Comparison of ENCODE assay signal across 9 cellular contexts in the genomic region with DNA sequence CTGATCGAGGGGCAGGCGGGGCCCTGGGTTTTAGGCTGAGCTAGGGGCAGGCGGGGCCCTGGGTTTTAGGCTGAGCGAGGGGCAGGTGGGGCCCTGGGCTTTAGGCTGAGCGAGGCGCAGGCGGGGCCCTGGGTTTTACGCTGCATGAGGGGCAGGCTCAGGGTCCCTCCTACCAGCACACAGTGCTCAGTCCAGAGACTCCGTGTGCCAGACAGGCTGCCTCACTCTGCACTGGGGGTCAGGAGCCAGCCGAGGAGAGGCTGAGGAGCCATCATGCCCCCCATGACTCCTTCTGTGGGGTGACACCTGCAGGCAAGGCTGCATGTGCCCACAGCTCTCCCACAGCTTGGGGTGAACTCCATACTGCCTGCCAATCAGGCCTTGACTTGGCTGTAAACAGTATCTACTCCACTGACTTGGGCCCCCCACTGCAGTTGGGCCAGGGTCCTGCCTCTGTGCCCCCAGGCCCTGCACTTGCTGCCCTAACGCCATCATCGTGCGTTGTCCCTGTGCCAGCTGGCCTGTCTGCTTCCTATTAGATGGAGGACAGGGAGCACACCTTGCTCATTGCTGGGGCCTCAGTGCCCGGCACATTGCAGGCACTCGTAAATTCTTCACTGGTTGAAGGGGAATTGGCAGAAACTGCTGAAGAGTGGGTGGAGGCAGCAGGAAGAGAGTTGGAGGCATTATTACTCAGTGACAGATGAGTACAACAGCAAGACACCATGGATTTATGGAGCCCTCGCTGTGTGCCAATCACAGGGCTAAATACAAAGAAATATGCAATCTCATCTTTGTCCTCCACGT.
DNase-seq lines count a peak whose midpoint lies in the region; ATAC-seq and TF ChIP-seq lines count a peak whose summit lies in the region.
"Had no signal": no experiment of that assay in that cellular context is flagged by ENCODE, and none has a peak within 500 bp of the region (broad histone marks: within the 10 kb centered on the region; RNA-seq: fewer than 3 reads in every experiment).

No MANE protein-coding gene starts in this region.

- H3K4me1 ChIP-seq in right atrium auricular region: peaks cover 0 to 31% of the 10 kb centered on the region in 2 donors

- TF ChIP-seq CTCF in right atrium auricular region (IDR thresholded peaks at IDR 0.05): no peak
- TF ChIP-seq CTCF in natural killer cell (IDR thresholded peaks at IDR 0.05): no peak

- H3K36me3 Mint-ChIP-seq in natural killer cell: no peaks in the 10 kb centered on the region

- H3K27me3 Mint-ChIP-seq in natural killer cell (ENCODE audit: low read depth in 2 of 2): no peaks in the 10 kb centered on the region

- no peak overlapping the region for H3K4me3 Mint-ChIP-seq in natural killer cell

- H3K36me3 ChIP-seq in right atrium auricular region: no peaks in the 10 kb centered on the region

- H3K9me3 Mint-ChIP-seq in natural killer cell: no peaks in the 10 kb centered on the region

- H3K4me3 ChIP-seq in right atrium auricular region: no peak overlapping the region

- DNase-seq in right atrium auricular region (ENCODE audit: low spot score) (peak; percentile 52), left ventricle myocardium superior (no peak), cerebellar cortex (ENCODE audit: low spot score) (peak; percentile 41), natural killer cell (peak; percentile 9), NCI-H1694 (lab: John Stamatoyannopoulos, UW) (no peak), DMS79 (lab: John Stamatoyannopoulos, UW) (no peak)

- H3K27ac ChIP-seq in right atrium auricular region: no peak overlapping the region
- H3K27ac ChIP-seq: HL-60 had no signal

- no peak for ATAC-seq in left ventricle myocardium superior
- ATAC-seq in natural killer cell: no peak
- no peak for ATAC-seq in HG02973 (IDR thresholded peaks at IDR 0.05; ENCODE audit: unreplicated experiment)
- no peak for ATAC-seq in HG02642 (IDR thresholded peaks at IDR 0.05; ENCODE audit: poor library complexity, unreplicated experiment)

- intact Hi-C loops in left ventricle myocardium superior (cut with micrococcal nuclease) (no loop called here), natural killer cell (cut with micrococcal nuclease) (no loop called here)

- H3K9me3 ChIP-seq in right atrium auricular region: no peaks in the 10 kb centered on the region

- H3K27ac Mint-ChIP-seq in natural killer cell: no peak overlapping the region

- H3K4me1 Mint-ChIP-seq in natural killer cell: no peaks in the 10 kb centered on the region

- H3K27me3 ChIP-seq in right atrium auricular region: no peaks in the 10 kb centered on the region

Comparison
In these comparisons a context has a peak if more than half of its experiments do, and no peak if none do; other contexts are left out.
1. DNase-seq: peak in right atrium auricular region (single experiment), cerebellar cortex (single experiment) and natural killer cell (single experiment); none in left ventricle myocardium superior (single experiment), NCI-H1694 (single experiment) and DMS79 (single experiment).